In the genomic region with DNA sequence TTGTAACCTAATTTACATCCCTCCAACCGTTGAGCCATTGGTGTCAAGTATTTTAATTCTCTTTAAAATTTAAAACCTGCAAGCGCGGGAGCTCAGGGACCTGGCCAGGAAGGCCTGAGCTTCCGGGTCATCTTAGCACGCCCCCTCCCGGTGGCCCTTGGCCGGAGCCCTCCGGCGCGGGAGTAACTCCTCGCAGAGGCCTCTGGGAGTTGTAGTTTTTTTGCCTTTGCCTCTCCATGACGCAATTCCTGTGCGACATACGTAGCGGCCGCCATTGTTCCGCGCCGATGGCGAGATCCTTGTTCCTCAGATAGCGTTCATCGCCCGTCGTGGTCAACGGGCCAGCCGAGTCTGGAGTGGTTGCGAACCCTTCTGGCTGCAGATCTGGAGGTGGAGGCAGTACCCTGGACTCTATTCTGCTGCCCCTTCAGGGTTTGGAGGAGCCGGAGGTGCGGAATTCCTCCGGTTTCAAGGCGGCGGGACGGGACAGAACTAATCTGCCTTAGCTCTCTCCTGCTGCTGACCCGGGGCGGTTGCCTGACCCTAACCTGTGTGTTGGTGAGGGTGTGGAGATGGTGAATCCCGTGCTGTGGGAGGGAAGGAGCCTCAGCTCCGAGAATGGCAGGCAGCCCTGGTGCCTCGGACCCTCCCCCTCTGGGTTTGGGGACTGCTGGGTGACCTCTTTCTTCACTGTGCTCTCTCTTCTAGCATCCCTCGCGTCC, we compare ENCODE assay signal across 1 cellular context.
A peak's percentile ranks its signal among the peaks of the same experiment; 100 is the strongest.
TF ChIP-seq lines count a peak whose summit lies in the region.

ZNF268 (plus strand) TSS at position 258 of the 722 bp plus-strand sequence. CDS start 503 bp downstream, outside the sequence.

TF ChIP-seq in HepG2, 621 proteins besides CTCF, POLR2A, EP300 and RAD21 (continued from another document and continues in another):
- TF ChIP-seq, protein P1, sequence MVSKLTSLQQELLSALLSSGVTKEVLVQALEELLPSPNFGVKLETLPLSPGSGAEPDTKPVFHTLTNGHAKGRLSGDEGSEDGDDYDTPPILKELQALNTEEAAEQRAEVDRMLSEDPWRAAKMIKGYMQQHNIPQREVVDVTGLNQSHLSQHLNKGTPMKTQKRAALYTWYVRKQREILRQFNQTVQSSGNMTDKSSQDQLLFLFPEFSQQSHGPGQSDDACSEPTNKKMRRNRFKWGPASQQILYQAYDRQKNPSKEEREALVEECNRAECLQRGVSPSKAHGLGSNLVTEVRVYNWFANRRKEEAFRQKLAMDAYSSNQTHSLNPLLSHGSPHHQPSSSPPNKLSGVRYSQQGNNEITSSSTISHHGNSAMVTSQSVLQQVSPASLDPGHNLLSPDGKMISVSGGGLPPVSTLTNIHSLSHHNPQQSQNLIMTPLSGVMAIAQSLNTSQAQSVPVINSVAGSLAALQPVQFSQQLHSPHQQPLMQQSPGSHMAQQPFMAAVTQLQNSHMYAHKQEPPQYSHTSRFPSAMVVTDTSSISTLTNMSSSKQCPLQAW (CRISPR knock-in tag; IDR thresholded peaks at IDR 0.05): peak; percentile 75
- peak; percentile 95 for TF ChIP-seq ELF1 (CRISPR knock-in tag; IDR thresholded peaks at IDR 0.05)
- no peak for TF ChIP-seq ZNF720 (CRISPR knock-in tag; IDR thresholded peaks at IDR 0.05)
- TF ChIP-seq, protein P2, sequence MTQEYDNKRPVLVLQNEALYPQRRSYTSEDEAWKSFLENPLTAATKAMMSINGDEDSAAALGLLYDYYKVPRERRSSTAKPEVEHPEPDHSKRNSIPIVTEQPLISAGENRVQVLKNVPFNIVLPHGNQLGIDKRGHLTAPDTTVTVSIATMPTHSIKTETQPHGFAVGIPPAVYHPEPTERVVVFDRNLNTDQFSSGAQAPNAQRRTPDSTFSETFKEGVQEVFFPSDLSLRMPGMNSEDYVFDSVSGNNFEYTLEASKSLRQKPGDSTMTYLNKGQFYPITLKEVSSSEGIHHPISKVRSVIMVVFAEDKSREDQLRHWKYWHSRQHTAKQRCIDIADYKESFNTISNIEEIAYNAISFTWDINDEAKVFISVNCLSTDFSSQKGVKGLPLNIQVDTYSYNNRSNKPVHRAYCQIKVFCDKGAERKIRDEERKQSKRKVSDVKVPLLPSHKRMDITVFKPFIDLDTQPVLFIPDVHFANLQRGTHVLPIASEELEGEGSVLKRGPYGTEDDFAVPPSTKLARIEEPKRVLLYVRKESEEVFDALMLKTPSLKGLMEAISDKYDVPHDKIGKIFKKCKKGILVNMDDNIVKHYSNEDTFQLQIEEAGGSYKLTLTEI (CRISPR knock-in tag; conservative IDR thresholded peaks at IDR 0.05): no peak
- TF ChIP-seq ZNF878 (CRISPR knock-in tag; IDR thresholded peaks at IDR 0.05): no peak
- TF ChIP-seq ZFP90 (CRISPR knock-in tag; IDR thresholded peaks at IDR 0.05; ENCODE audit: borderline replicate concordance): 0 out of 2 replicates have a peak, but pooled peaks have one; percentile 43
- no peak for TF ChIP-seq FOSL1 (CRISPR knock-in tag; IDR thresholded peaks at IDR 0.05; ENCODE audit: borderline replicate concordance)
- TF ChIP-seq TRIM24 (CRISPR knock-in tag; IDR thresholded peaks at IDR 0.05): no peak
- TF ChIP-seq SOX5 (CRISPR knock-in tag; IDR thresholded peaks at IDR 0.05; ENCODE audit: borderline replicate concordance): peak; percentile 49; the same call in 1 of the 2 replicates
- no peak for TF ChIP-seq SIX1 (CRISPR knock-in tag; IDR thresholded peaks at IDR 0.05; ENCODE audit: borderline replicate concordance)
- peak; percentile 89 for TF ChIP-seq ELF3 (CRISPR knock-in tag; IDR thresholded peaks at IDR 0.05)
- no peak for TF ChIP-seq GLI4 (CRISPR knock-in tag; IDR thresholded peaks at IDR 0.05; ENCODE audit: borderline replicate concordance)
- no peak for TF ChIP-seq SAFB2 (CRISPR knock-in tag; IDR thresholded peaks at IDR 0.05; ENCODE audit: borderline replicate concordance, low read depth)
- TF ChIP-seq PHF8 (CRISPR knock-in tag; IDR thresholded peaks at IDR 0.05): peak; percentile 93
- TF ChIP-seq ATF7 (IDR thresholded peaks at IDR 0.05): peak; percentile 61; the same call in 1 of the 2 replicates
- TF ChIP-seq ATF7 (CRISPR knock-in tag; IDR thresholded peaks at IDR 0.05): no peak; the same call in 1 of the 2 replicates
- 0 out of 2 replicates have a peak, but pooled peaks have one; percentile 55 for TF ChIP-seq ZNF441 (CRISPR knock-in tag; IDR thresholded peaks at IDR 0.05; ENCODE audit: borderline replicate concordance)
- TF ChIP-seq E2F1 (CRISPR knock-in tag; IDR thresholded peaks at IDR 0.05): peak; percentile 80; the same call in 1 of the 2 replicates
- TF ChIP-seq, protein P3, sequence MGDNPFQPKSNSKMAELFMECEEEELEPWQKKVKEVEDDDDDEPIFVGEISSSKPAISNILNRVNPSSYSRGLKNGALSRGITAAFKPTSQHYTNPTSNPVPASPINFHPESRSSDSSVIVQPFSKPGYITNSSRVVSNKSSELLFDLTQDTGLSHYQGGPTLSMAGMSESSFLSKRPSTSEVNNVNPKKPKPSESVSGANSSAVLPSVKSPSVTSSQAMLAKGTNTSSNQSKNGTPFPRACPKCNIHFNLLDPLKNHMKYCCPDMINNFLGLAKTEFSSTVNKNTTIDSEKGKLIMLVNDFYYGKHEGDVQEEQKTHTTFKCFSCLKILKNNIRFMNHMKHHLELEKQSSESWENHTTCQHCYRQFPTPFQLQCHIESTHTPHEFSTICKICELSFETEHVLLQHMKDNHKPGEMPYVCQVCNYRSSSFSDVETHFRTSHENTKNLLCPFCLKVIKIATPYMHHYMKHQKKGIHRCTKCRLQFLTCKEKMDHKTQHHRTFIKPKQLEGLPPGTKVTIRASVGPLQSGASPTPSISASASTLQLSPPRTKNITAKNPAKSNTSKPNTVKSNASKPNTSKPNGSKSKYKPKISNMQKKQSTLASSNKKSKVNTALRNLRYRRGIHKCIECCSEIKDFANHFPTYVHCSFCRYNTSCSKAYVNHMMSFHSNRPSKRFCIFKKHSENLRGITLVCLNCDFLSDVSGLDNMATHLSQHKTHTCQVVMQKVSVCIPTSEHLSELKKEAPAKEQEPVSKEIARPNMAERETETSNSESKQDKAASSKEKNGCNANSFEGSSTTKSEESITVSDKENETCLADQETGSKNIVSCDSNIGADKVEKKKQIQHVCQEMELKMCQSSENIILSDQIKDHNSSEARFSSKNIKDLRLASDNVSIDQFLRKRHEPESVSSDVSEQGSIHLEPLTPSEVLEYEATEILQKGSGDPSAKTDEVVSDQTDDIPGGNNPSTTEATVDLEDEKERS (CRISPR knock-in tag; IDR thresholded peaks at IDR 0.05): 0 out of 2 replicates have a peak, but pooled peaks have one; percentile 27
- TF ChIP-seq SNRNP70 (IDR thresholded peaks at IDR 0.05; ENCODE audit: low read depth, low read length): no peak
- peak; percentile 68; the same call in 1 of the 2 replicates for TF ChIP-seq EED (CRISPR knock-in tag; IDR thresholded peaks at IDR 0.05)
- peak; percentile 95 for TF ChIP-seq ZNF574 (CRISPR knock-in tag; IDR thresholded peaks at IDR 0.05)
- no peak for TF ChIP-seq ZNF609 (CRISPR knock-in tag; IDR thresholded peaks at IDR 0.05; ENCODE audit: borderline replicate concordance)
- TF ChIP-seq, protein P4, sequence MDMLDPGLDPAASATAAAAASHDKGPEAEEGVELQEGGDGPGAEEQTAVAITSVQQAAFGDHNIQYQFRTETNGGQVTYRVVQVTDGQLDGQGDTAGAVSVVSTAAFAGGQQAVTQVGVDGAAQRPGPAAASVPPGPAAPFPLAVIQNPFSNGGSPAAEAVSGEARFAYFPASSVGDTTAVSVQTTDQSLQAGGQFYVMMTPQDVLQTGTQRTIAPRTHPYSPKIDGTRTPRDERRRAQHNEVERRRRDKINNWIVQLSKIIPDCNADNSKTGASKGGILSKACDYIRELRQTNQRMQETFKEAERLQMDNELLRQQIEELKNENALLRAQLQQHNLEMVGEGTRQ (IDR thresholded peaks at IDR 0.05; ENCODE audit: low read depth, low read length): no peak
- TF ChIP-seq, protein P4 (CRISPR knock-in tag; IDR thresholded peaks at IDR 0.05; ENCODE audit: borderline replicate concordance): no peak
- no peak for TF ChIP-seq NCOA1 (CRISPR knock-in tag; IDR thresholded peaks at IDR 0.05)
- peak; percentile 97 for TF ChIP-seq ZHX1 (CRISPR knock-in tag; IDR thresholded peaks at IDR 0.05; ENCODE audit: low read depth)
- TF ChIP-seq ZNF274 (CRISPR knock-in tag; IDR thresholded peaks at IDR 0.05): peak; percentile 89
